In genomic region chr14:35229495-35230089, GRCh38 we compare ENCODE assay signal across 8 cellular contexts.
A peak's percentile ranks its signal among the peaks of the same experiment; 100 is the strongest.
DNase-seq lines count a peak whose midpoint lies in the region; ATAC-seq and TF ChIP-seq lines count a peak whose summit lies in the region.

No MANE protein-coding gene starts in this region.

- no peaks in the 10 kb centered on the region for H3K4me1 ChIP-seq in MM.1S (ENCODE audit: low read length)
- H3K4me1 ChIP-seq in stomach = peaks cover 0 to 12% (median 3%) of the 10 kb centered on the region in 4 donors
- no peaks in the 10 kb centered on the region for H3K4me1 ChIP-seq in prostate gland (replicated peaks)

- H2AFZ ChIP-seq in MM.1S (ENCODE audit: low read length) = no peak overlapping the region

- H3K9me3 Mint-ChIP-seq in activated naive CD8-positive, alpha-beta T cell treated with anti-CD3 and anti-CD28 coated beads, Interleukin-2, amount 10 ng/mL, durations not matched to agents 7 days and 5 days = no peaks in the 10 kb centered on the region
- H3K9me3 Mint-ChIP-seq in nephron = no peaks in the 10 kb centered on the region

- no peak overlapping the region for H3K27ac ChIP-seq in MM.1S (ENCODE audit: low read length)
- no peak overlapping the region for H3K27ac ChIP-seq in stomach
- H3K27ac ChIP-seq in prostate gland = no peak overlapping the region

- intact Hi-C loops in stomach (cut with DNase I; ENCODE audit: low total_unique reads) (no loop called here), prostate gland (cut with DNase I) (no loop called here)

- H3K9ac ChIP-seq in MM.1S (ENCODE audit: low read length) = no peak overlapping the region

- H3K27ac Mint-ChIP-seq in activated naive CD8-positive, alpha-beta T cell treated with anti-CD3 and anti-CD28 coated beads, Interleukin-2, amount 10 ng/mL, durations not matched to agents 7 days and 5 days = peak overlapping the region; percentile 24
- no peak overlapping the region for H3K27ac Mint-ChIP-seq in nephron

- H3K4me2 ChIP-seq in MM.1S (ENCODE audit: low read depth, low read length) = no peak overlapping the region

- H3K36me3 ChIP-seq in MM.1S (replicated peaks; ENCODE audit: insufficient read depth, low read length) = no peaks in the 10 kb centered on the region
- H3K36me3 ChIP-seq in stomach = no peaks in the 10 kb centered on the region
- no peaks in the 10 kb centered on the region for H3K36me3 ChIP-seq in prostate gland

- no peaks in the 10 kb centered on the region for H3K9me3 ChIP-seq in MM.1S (replicated peaks; ENCODE audit: insufficient read depth, low read length)
- no peaks in the 10 kb centered on the region for H3K9me3 ChIP-seq in stomach
- H3K9me3 ChIP-seq in prostate gland = no peaks in the 10 kb centered on the region

- DNase-seq in NCI-H510A treated with DMSO at 0.1 percent for 48 hours (lab: John Stamatoyannopoulos, UW) (peak; percentile 44), NCI-H510A (lab: John Stamatoyannopoulos, UW) (no peak), MM.1S (peak; percentile 18), stomach (no peak), prostate gland (ENCODE audit: low spot score) (no peak), H4 (ENCODE audit: low spot score) (no peak)
- no peak for DNase-seq in activated naive CD8-positive, alpha-beta T cell treated with anti-CD3 and anti-CD28 coated beads, Interleukin-2, amount 10 ng/mL, durations not matched to agents 7 days and 5 days

- peaks cover 3% of the 10 kb centered on the region for H3K36me3 Mint-ChIP-seq in activated naive CD8-positive, alpha-beta T cell treated with anti-CD3 and anti-CD28 coated beads, Interleukin-2, amount 10 ng/mL, durations not matched to agents 7 days and 5 days
- peaks cover 4% of the 10 kb centered on the region for H3K36me3 Mint-ChIP-seq in nephron (ENCODE audit: low read depth)

- WGBS in stomach, 5 donors = 40 to 57% (median 51%) methylated on average over 3 of the region's 3 CpGs
- 51% methylated on average over 3 of the region's 3 CpGs for whole genome bisulfite sequencing in prostate gland

- peak; percentile 26 for TF ChIP-seq CTCF in MM.1S (IDR thresholded peaks at IDR 0.05; ENCODE audit: low read length)
- peak in 2 of 3 experiments; percentile 12 to 48 for TF ChIP-seq CTCF in nephron (IDR thresholded peaks at IDR 0.05; ENCODE audit: unreplicated experiment in 3 of 3)
- peak in 3 of 7 experiments; percentile 14 to 29 (median 20) for TF ChIP-seq CTCF in stomach (IDR thresholded peaks at IDR 0.05)
- TF ChIP-seq CTCF in prostate gland (IDR thresholded peaks at IDR 0.05) = peak in 2 of 4 experiments; percentile 7 to 25

- H3K4me1 Mint-ChIP-seq in activated naive CD8-positive, alpha-beta T cell treated with anti-CD3 and anti-CD28 coated beads, Interleukin-2, amount 10 ng/mL, durations not matched to agents 7 days and 5 days = peaks cover 23% of the 10 kb centered on the region
- H3K4me1 Mint-ChIP-seq in nephron = peaks cover 22% of the 10 kb centered on the region

- POLR2A ChIA-PET in activated naive CD8-positive, alpha-beta T cell treated with anti-CD3 and anti-CD28 coated beads, Interleukin-2, amount 10 ng/mL, durations not matched to agents 7 days and 5 days (lab: Charles Lee) = interaction anchor here (0.6 to 3.3 kb wide), 4 partner anchors 28 to 174 kb away, joined by 4 to 33 read pairs (median 8); partner anchors contain the start of gene NFKBIA

- no peaks in the 10 kb centered on the region for H3F3A ChIP-seq in MM.1S (ENCODE audit: insufficient read depth, low read length)

- no peaks in the 10 kb centered on the region for H3K27me3 ChIP-seq in MM.1S (replicated peaks; ENCODE audit: insufficient read depth, low read length)
- no peaks in the 10 kb centered on the region for H3K27me3 ChIP-seq in stomach
- H3K27me3 ChIP-seq in prostate gland (replicated peaks; ENCODE audit: insufficient read depth) = no peaks in the 10 kb centered on the region

- H3K4me3 Mint-ChIP-seq in activated naive CD8-positive, alpha-beta T cell treated with anti-CD3 and anti-CD28 coated beads, Interleukin-2, amount 10 ng/mL, durations not matched to agents 7 days and 5 days = no peak overlapping the region
- H3K4me3 Mint-ChIP-seq in nephron = no peak overlapping the region

- no peak for TF ChIP-seq POLR2A in stomach (IDR thresholded peaks at IDR 0.05)
- TF ChIP-seq POLR2A in prostate gland (IDR thresholded peaks at IDR 0.05) = no peak

- no peak for TF ChIP-seq EP300 in stomach (IDR thresholded peaks at IDR 0.05)

- H3K9me2 ChIP-seq in MM.1S (replicated peaks; ENCODE audit: insufficient read depth, low read length) = no peaks in the 10 kb centered on the region

- H3K79me2 ChIP-seq in MM.1S (ENCODE audit: low read length) = no peaks in the 10 kb centered on the region

- peak; percentile 67 for ATAC-seq in activated naive CD8-positive, alpha-beta T cell treated with anti-CD3 and anti-CD28 coated beads, Interleukin-2, amount 10 ng/mL, durations not matched to agents 7 days and 5 days (ENCODE audit: low read depth)

- H4K20me1 ChIP-seq in MM.1S (ENCODE audit: insufficient read depth, low read length) = no peaks in the 10 kb centered on the region

- H3K27me3 Mint-ChIP-seq in activated naive CD8-positive, alpha-beta T cell treated with anti-CD3 and anti-CD28 coated beads, Interleukin-2, amount 10 ng/mL, durations not matched to agents 7 days and 5 days = no peaks in the 10 kb centered on the region
- no peaks in the 10 kb centered on the region for H3K27me3 Mint-ChIP-seq in nephron (ENCODE audit: low read depth)

- H3K4me3 ChIP-seq in MM.1S (ENCODE audit: low read length) = no peak overlapping the region
- H3K4me3 ChIP-seq in stomach = no peak overlapping the region
- no peak overlapping the region for H3K4me3 ChIP-seq in prostate gland

Comparison
In these comparisons a context has a peak if more than half of its experiments do, and no peak if none do; other contexts are left out.
1. DNase-seq: peak in NCI-H510A treated with DMSO at 0.1 percent for 48 hours (single experiment) and MM.1S (single experiment); none in NCI-H510A (single experiment), activated naive CD8-positive, alpha-beta T cell treated with anti-CD3 and anti-CD28 coated beads, Interleukin-2, amount 10 ng/mL, durations not matched to agents 7 days and 5 days (single experiment), stomach (single experiment), prostate gland (single experiment) and H4 (single experiment).